Comparison of ENCODE assay signal across 1 cellular context in the genomic region with DNA sequence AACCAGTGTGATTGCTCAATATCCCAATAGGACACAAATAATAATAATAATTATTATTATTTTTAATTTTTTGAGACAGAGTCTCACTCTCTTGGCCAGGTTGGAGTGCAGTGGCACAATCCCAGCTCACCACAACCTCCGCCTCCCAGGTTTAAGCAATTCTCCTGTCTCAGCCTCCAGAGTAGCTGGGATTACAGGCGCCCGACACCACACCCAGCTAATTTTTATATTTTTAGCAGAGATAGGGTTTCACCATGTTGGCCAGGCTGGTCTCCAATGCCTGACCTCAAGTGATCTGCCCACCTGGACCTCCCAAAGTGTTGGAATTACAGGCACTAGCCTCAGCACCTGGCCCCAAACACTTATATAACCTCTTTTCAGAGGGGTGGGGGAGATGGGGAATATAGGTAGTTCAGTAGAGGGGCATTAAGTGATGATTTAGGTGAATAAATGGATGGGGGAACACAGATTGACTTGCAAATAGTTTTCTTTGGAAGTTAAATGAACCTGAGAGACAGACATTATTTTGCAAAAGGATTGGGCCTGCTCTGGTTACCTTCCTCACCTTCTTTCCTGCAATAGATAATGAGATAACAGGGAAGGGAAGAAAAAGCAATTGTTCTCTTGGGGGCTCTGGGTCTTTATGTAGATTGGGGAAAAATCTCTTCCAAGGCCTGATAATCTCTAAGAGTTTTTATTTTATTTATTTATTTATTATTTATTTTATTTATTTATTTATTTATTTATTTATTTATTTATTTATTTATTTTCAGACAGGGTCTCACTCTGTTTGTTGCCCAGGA.
TF ChIP-seq lines count a peak whose summit lies in the region.

No MANE protein-coding gene starts in this region.

TF ChIP-seq in HEK293, 187 proteins besides CTCF, POLR2A, EP300 and RAD21 (continued from another document):
- TF ChIP-seq, protein P1, sequence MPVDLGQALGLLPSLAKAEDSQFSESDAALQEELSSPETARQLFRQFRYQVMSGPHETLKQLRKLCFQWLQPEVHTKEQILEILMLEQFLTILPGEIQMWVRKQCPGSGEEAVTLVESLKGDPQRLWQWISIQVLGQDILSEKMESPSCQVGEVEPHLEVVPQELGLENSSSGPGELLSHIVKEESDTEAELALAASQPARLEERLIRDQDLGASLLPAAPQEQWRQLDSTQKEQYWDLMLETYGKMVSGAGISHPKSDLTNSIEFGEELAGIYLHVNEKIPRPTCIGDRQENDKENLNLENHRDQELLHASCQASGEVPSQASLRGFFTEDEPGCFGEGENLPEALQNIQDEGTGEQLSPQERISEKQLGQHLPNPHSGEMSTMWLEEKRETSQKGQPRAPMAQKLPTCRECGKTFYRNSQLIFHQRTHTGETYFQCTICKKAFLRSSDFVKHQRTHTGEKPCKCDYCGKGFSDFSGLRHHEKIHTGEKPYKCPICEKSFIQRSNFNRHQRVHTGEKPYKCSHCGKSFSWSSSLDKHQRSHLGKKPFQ (tag by site-specific recombination; IDR thresholded peaks at IDR 0.05), result peak; percentile 38; the same call in 1 of the 2 replicates
- peak; percentile 71; the same call in 1 of the 2 replicates for TF ChIP-seq ZNF560 (tag by site-specific recombination; IDR thresholded peaks at IDR 0.05; ENCODE audit: borderline replicate concordance)
TF ChIP-seq in HEK293: peak in this region for 41.
